In the genomic region with DNA sequence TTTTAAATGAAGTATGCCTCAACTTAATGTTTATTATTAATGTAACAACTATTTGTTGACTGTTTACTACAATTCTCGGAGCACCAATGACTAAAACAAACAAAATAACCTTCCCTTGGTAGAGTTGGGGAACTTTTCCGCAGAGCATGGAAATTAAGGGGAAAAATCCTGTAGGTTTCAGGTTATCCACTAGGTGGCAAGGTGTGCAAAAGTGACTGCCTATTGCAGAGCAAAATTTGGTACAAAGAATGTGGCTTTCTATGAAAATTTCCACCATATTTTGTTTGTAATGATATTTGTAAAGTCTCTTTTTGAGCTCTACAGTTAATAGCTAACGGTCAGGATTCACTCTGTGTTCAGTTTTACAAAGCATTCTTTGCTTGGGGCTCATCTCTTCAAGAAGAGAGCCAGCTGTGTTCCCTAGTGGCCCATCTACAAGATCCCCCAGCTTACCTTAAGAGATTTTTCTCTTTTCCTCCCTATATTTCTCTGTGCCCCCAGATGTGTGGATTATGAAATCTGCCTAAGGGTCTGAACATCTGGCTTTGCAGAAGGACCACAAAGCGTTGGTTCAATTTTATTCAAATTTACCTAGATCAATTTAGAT, we compare ENCODE assay signal across 8 cellular contexts.
DNase-seq lines count a peak whose midpoint lies in the region; ATAC-seq and TF ChIP-seq lines count a peak whose summit lies in the region.

No MANE protein-coding gene starts in this region.

- in situ Hi-C loops in SK-MEL-5 (cut with HindIII; ENCODE audit: low pct_unique_long_range_greater_than_20kb, low sequenced_read_pairs) = no loop called here

- H3K9me3 Mint-ChIP-seq in Calu3 (ENCODE audit: low read depth, unreplicated experiment) = no peaks in the 10 kb centered on the region
- peaks cover 0 to 2% (median 0%) of the 10 kb centered on the region in 6 donors for H3K9me3 Mint-ChIP-seq in immature natural killer cell

- H3K27me3 Mint-ChIP-seq in Calu3 (ENCODE audit: unreplicated experiment) = no peaks in the 10 kb centered on the region
- peaks cover 8 to 17% (median 9%) of the 10 kb centered on the region in 3 donors for H3K27me3 Mint-ChIP-seq in immature natural killer cell (ENCODE audit: low read depth in 3 of 3)

- no TSS peak for BruUV-seq in Calu3 (replicated peaks; lab: Mats Ljungman, UMichigan)

- H3K4me3 Mint-ChIP-seq in Calu3 (ENCODE audit: low read depth, unreplicated experiment) (no peak overlapping the region), immature natural killer cell (no peak overlapping the region)

- intact Hi-C loops in Calu3 (cut with micrococcal nuclease; ENCODE audit: unreplicated experiment) = loop anchor here (1.0 to 2.0 kb wide), 2 partner anchors 38 to 97 kb away; no protein-coding TSS in a partner anchor

- no peaks in the 10 kb centered on the region for H3K36me3 Mint-ChIP-seq in Calu3 (ENCODE audit: insufficient read depth, unreplicated experiment)
- H3K36me3 Mint-ChIP-seq in immature natural killer cell = peaks cover 0 to 2% (median 0%) of the 10 kb centered on the region in 3 donors

- ATAC-seq in GM18873 (IDR thresholded peaks at IDR 0.05; ENCODE audit: low FRiP score, unreplicated experiment) = peak; percentile 70
- ATAC-seq in HG03066 (IDR thresholded peaks at IDR 0.05; ENCODE audit: low read depth, unreplicated experiment) = peak; percentile 61

- DNase-seq in Calu3 = peak; percentile 12
- peak; percentile 57 for DNase-seq in SK-MEL-5 (ENCODE audit: low read depth, low spot score)
- peak in 2 of 3 donors; percentile 7 to 21 for DNase-seq in immature natural killer cell
- DNase-seq in 8988T = no peak
- no peak for DNase-seq in NCI-H2029 treated with DMSO at 0.1 percent for 48 hours (lab: John Stamatoyannopoulos, UW)
- DNase-seq in activated CD4-positive, alpha-beta T cell treated with anti-CD3 and anti-CD28 coated beads for 1 hour = no peak

- H3K4me1 Mint-ChIP-seq in Calu3 (ENCODE audit: low read depth, unreplicated experiment) (no peaks in the 10 kb centered on the region), immature natural killer cell (peaks cover 9 to 18% of the 10 kb centered on the region in 2 donors)

- CTCF ChIA-PET in Calu3 (lab: Charles Lee) = interaction anchor here (0.8 kb wide), 1 partner anchor 97 kb away, joined by 5 read pairs; no protein-coding TSS in a partner anchor

- H3K27ac Mint-ChIP-seq in Calu3 (ENCODE audit: unreplicated experiment) = no peak overlapping the region
- no peak overlapping the region for H3K27ac Mint-ChIP-seq in immature natural killer cell

- TF ChIP-seq CTCF in Calu3 (IDR thresholded peaks at IDR 0.05; ENCODE audit: unreplicated experiment) = peak; percentile 44

Comparison
In these comparisons a context has a peak if more than half of its experiments do, and no peak if none do; other contexts are left out.
1. DNase-seq: peak in Calu3 (single experiment), SK-MEL-5 (single experiment) and immature natural killer cell (2 of 3); none in 8988T (single experiment), NCI-H2029 treated with DMSO at 0.1 percent for 48 hours (single experiment) and activated CD4-positive, alpha-beta T cell treated with anti-CD3 and anti-CD28 coated beads for 1 hour (single experiment).